Comparison of ENCODE assay signal across 8 cellular contexts in genomic region chr10:31146496-31147219, GRCh38.
DNase-seq lines count a peak whose midpoint lies in the region; ATAC-seq and TF ChIP-seq lines count a peak whose summit lies in the region.

No MANE protein-coding gene starts in this region.

- no peak overlapping the region for H3K14ac ChIP-seq in mesenchymal stem cell (ENCODE audit: low read length in 2 of 2)

- peak overlapping the region; percentile 76 for H4K91ac ChIP-seq in mesenchymal stem cell (ENCODE audit: low read length)

- H2BK120ac ChIP-seq in mesenchymal stem cell (ENCODE audit: low read depth, low read length) = peak overlapping the region; percentile 69

- TF ChIP-seq CTCF in AG09309 (IDR thresholded peaks at IDR 0.05; ENCODE audit: control insufficient read depth, insufficient read depth, low read depth, low read length, missing control alignments) (no peak), cardiac fibroblast (IDR thresholded peaks at IDR 0.05; ENCODE audit: low read depth, low read length) (no peak)

- no peak for ATAC-seq in HG03565 (IDR thresholded peaks at IDR 0.05; ENCODE audit: unreplicated experiment)

- no peaks in the 10 kb centered on the region for H3K79me1 ChIP-seq in mesenchymal stem cell (replicated peaks; ENCODE audit: low read length, poor library complexity, severe bottlenecking)

- no peak overlapping the region for H2AFZ ChIP-seq in mesenchymal stem cell (ENCODE audit: low read depth, low read length)

- no peak overlapping the region for H2AK5ac ChIP-seq in mesenchymal stem cell (ENCODE audit: low read length, severe bottlenecking)

- no peaks in the 10 kb centered on the region for H3K9me3 ChIP-seq in mesenchymal stem cell (ENCODE audit: control insufficient read depth, low read length)

- peak overlapping the region; percentile 73 for H2BK15ac ChIP-seq in mesenchymal stem cell (ENCODE audit: low read depth, poor library complexity, severe bottlenecking)

- peak overlapping the region in 1 of 2 experiments; percentile 45 for H3K4ac ChIP-seq in mesenchymal stem cell (ENCODE audit: low read depth in 1 of 2, low read length in 2 of 2)

- H2BK5ac ChIP-seq in mesenchymal stem cell (ENCODE audit: low read depth, low read length, poor library complexity, severe bottlenecking) = no peak overlapping the region

- H3K27me3 ChIP-seq in mesenchymal stem cell (ENCODE audit: control insufficient read depth in 1 of 2, insufficient read depth in 1 of 2, low read length in 2 of 2) = no peaks in the 10 kb centered on the region

- H3K27ac ChIP-seq in mesenchymal stem cell (ENCODE audit: low read length, poor library complexity, severe bottlenecking) = no peak overlapping the region

- H3K4me1 ChIP-seq in mesenchymal stem cell (ENCODE audit: control insufficient read depth, insufficient read depth, low read depth, low read length) = peaks cover 7% of the 10 kb centered on the region

- no peak overlapping the region for H3K23ac ChIP-seq in mesenchymal stem cell (ENCODE audit: low read length in 2 of 2)

- peak overlapping the region; percentile 73 for H4K8ac ChIP-seq in mesenchymal stem cell (ENCODE audit: low read length)

- H3K9ac ChIP-seq in mesenchymal stem cell (ENCODE audit: low read length) = peak overlapping the region; percentile 4

- DNase-seq in AG09309 (ENCODE audit: low read depth) = peak; percentile 46
- DNase-seq in LoVo (ENCODE audit: low spot score) = peak; percentile 80
- DNase-seq in cardiac fibroblast (ENCODE audit: low read depth in 2 of 2) = peak; percentile 81
- peak; percentile 90 for DNase-seq in mesenchymal stem cell
- DNase-seq in pons (ENCODE audit: low spot score) = no peak
- no peak for DNase-seq in NCI-H510A treated with DMSO at 0.1 percent for 48 hours (lab: John Stamatoyannopoulos, UW)
- no peak for DNase-seq in NK-92 treated with Interleukin-12 subunit alpha and Interleukin-12 subunit beta, amount 100 ng/mL, for 24 hours (lab: John Stamatoyannopoulos, UW)

- peak overlapping the region; percentile 83 to 93 for H3K18ac ChIP-seq in mesenchymal stem cell (ENCODE audit: low read depth in 1 of 2, low read length in 2 of 2)

- no peak overlapping the region for H3K4me3 ChIP-seq in AG09309 (ENCODE audit: control insufficient read depth, low read depth, low read length)
- H3K4me3 ChIP-seq in cardiac fibroblast (replicated peaks in 1 of 2; ENCODE audit: low read depth in 2 of 2, low read length in 2 of 2) = no peak overlapping the region
- H3K4me3 ChIP-seq in mesenchymal stem cell (ENCODE audit: insufficient read depth in 1 of 2, low read depth in 1 of 2, low read length in 2 of 2) = no peak overlapping the region

- peak overlapping the region; percentile 91 to 95 for H2BK12ac ChIP-seq in mesenchymal stem cell (ENCODE audit: low read length in 2 of 2)

- 42% methylated on average over 19 of the region's 21 CpGs for WGBS in mesenchymal stem cell

- no peak overlapping the region for H3K4me2 ChIP-seq in mesenchymal stem cell (ENCODE audit: low read length, poor library complexity, severe bottlenecking)

- no peaks in the 10 kb centered on the region for H3K36me3 ChIP-seq in mesenchymal stem cell (ENCODE audit: control insufficient read depth in 1 of 2, insufficient read depth in 2 of 2, low read depth in 1 of 2, low read length in 2 of 2)

Comparison
In these comparisons a context has a peak if more than half of its experiments do, and no peak if none do; other contexts are left out.
1. DNase-seq: peak in AG09309 (single experiment), LoVo (single experiment), cardiac fibroblast (2 of 2) and mesenchymal stem cell (single experiment); none in pons (single experiment), NCI-H510A treated with DMSO at 0.1 percent for 48 hours (single experiment) and NK-92 treated with Interleukin-12 subunit alpha and Interleukin-12 subunit beta, amount 100 ng/mL, for 24 hours (single experiment).